ENCODE assay signal across 8 cellular contexts in genomic region chr1:2229032-2229920, GRCh38. TPM values are rescaled to one million over a fixed set of nuclear protein-coding genes. Genes with fewer than 3 reads are reported as not detected.
DNase-seq lines count a peak whose midpoint lies in the region; ATAC-seq and TF ChIP-seq lines count a peak whose summit lies in the region.

No MANE protein-coding gene starts in this region.

- H3K27ac ChIP-seq in ectodermal cell (ENCODE audit: insufficient read depth, low read depth, low read length, poor library complexity, severe bottlenecking): no peak overlapping the region

- peaks cover 41% of the 10 kb centered on the region for H3K4me1 ChIP-seq in ectodermal cell (ENCODE audit: control insufficient read depth, insufficient read depth, low read length)

- peak; percentile 7 for ATAC-seq in stimulated activated naive CD8-positive, alpha-beta T cell treated with anti-CD3 and anti-CD28 coated beads, Interleukin-15, Interleukin-2, amounts not matched to agents 100 U/mL and 50 U/mL, for 24 hours
- ATAC-seq in GM21360 (IDR thresholded peaks at IDR 0.05; ENCODE audit: unreplicated experiment) (no peak), GM18868 (IDR thresholded peaks at IDR 0.05; ENCODE audit: unreplicated experiment) (no peak)

- no peaks in the 10 kb centered on the region for H3K9me3 ChIP-seq in ectodermal cell (ENCODE audit: control insufficient read depth, low read length)

- H3K4me3 ChIP-seq in ectodermal cell (ENCODE audit: insufficient read depth, low read depth, low read length): peak overlapping the region; percentile 69

- DNase-seq in NCI-H146 treated with DMSO at 0.1 percent for 48 hours (lab: John Stamatoyannopoulos, UW; ENCODE audit: unreplicated experiment): peak; percentile 12
- DNase-seq in activated CD4-positive, alpha-beta T cell treated with anti-CD3 and anti-CD28 coated beads for 4 hours: peak; percentile 45 to 52
- DNase-seq in lung microvascular endothelial cell (ENCODE audit: low read depth in 2 of 2): peak; percentile 66 to 74
- DNase-seq in stimulated activated naive CD8-positive, alpha-beta T cell treated with anti-CD3 and anti-CD28 coated beads, Interleukin-15, Interleukin-2, amounts not matched to agents 100 U/mL and 50 U/mL, for 24 hours: peak; percentile 62

- peaks cover 12% of the 10 kb centered on the region for H3K27me3 ChIP-seq in ectodermal cell (ENCODE audit: control insufficient read depth, insufficient read depth, low read length, poor library complexity, severe bottlenecking)

- WGBS in ectodermal cell, 2 experiments: 1 to 2% methylated on average over 78 of the region's 78 CpGs

- 0 out of 2 replicates have a peak, but pooled peaks have one; percentile 13 for TF ChIP-seq CTCF in GM12874 (IDR thresholded peaks at IDR 0.05; ENCODE audit: insufficient read depth, low read depth, low read length)

- H3K36me3 ChIP-seq in ectodermal cell (ENCODE audit: control insufficient read depth, insufficient read depth, low read length): no peaks in the 10 kb centered on the region

RNA-seq across cellular contexts. Expression of gene SKI, which starts 1.2 kb away (rescaled TPM):
- 43.0 TPM for polyA plus RNA-seq in ectodermal cell (2013, experiment 1 of 4)
- 48.2 TPM for polyA plus RNA-seq in ectodermal cell (2013, experiment 2 of 4)
- polyA plus RNA-seq in ectodermal cell (2013, experiment 3 of 4): 31.6 TPM
- 32.5 TPM for polyA plus RNA-seq in ectodermal cell (2013, experiment 4 of 4)
- total RNA-seq in lung microvascular endothelial cell: 11.8 and 18.3 TPM in 2 replicates

RNA-seq across cellular contexts. Expression of gene FAAP20, which starts 34.7 kb away (rescaled TPM):
- 98.8 TPM for polyA plus RNA-seq in ectodermal cell (2013, experiment 1 of 4)
- 98.2 TPM for polyA plus RNA-seq in ectodermal cell (2013, experiment 2 of 4)
- 98.2 TPM for polyA plus RNA-seq in ectodermal cell (2013, experiment 3 of 4)
- polyA plus RNA-seq in ectodermal cell (2013, experiment 4 of 4): 102 TPM
- 14.8 and 19.8 TPM in 2 replicates for total RNA-seq in lung microvascular endothelial cell

Comparison
In these comparisons a context has a peak if more than half of its experiments do, and no peak if none do; other contexts are left out.
1. DNase-seq: peak in every context shown above with its lines; median percentile 70 in lung microvascular endothelial cell; 62 in stimulated activated naive CD8-positive, alpha-beta T cell treated with anti-CD3 and anti-CD28 coated beads, Interleukin-15, Interleukin-2, amounts not matched to agents 100 U/mL and 50 U/mL, for 24 hours; 48 in activated CD4-positive, alpha-beta T cell treated with anti-CD3 and anti-CD28 coated beads for 4 hours; 12 in NCI-H146 treated with DMSO at 0.1 percent for 48 hours.